ENCODE assay signal across 13 cellular contexts in the genomic region with DNA sequence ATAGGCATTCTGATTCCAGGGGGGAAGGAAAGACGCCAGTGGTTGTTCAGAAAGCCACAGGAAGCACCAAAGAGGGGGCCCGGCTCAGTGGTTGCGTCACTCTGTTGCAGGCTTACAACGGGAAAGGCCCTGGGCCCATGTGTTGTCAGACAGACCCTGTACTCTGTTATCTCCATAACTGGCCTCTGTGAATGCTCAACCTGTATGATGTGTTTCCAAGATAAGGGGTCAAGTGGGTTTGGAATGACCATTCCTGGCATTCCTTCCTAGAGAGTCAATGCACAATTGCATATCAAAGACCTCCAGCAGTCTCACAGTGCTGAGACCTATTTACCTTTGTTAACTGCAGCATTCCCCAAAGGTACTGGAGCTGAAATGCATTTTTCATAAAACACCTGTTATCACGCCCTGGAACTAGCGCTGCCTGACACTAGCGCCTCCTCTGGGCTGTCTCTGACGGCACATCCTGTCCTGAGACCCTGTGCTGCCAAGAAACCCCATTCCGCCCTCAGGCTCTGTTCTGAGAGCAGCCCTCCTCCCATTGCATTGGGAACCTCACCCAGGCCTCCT. TPM values are rescaled to one million over a fixed set of nuclear protein-coding genes. Genes with fewer than 3 reads are reported as not detected.
DNase-seq lines count a peak whose midpoint lies in the region; ATAC-seq and TF ChIP-seq lines count a peak whose summit lies in the region.
"Had no signal": no experiment of that assay in that cellular context is flagged by ENCODE, and none has a peak within 500 bp of the region (broad histone marks: within the 10 kb centered on the region; RNA-seq: fewer than 3 reads in every experiment).

No MANE protein-coding gene starts in this region.

- intact Hi-C loops in right lobe of liver (cut with DNase I): no loop called here

- H3K27me3 Mint-ChIP-seq in HFFc6 (ENCODE audit: insufficient read depth): peaks cover 6% of the 10 kb centered on the region; the same call in 1 of the 2 replicates

- no peaks in the 10 kb centered on the region; the same call in 1 of the 2 replicates for H3K36me3 Mint-ChIP-seq in HFFc6 (ENCODE audit: low read depth)
- H3K36me3 Mint-ChIP-seq: T-cell had no signal

- H4K20me1 ChIP-seq in BLaER1 treated with 17β-estradiol and CSF1 and Interleukin-3, amounts not matched to agents 10 nM and 100 nM: no peaks in the 10 kb centered on the region

- H3K4me2 ChIP-seq in BLaER1 treated with 17β-estradiol and CSF1 and Interleukin-3, amounts not matched to agents 10 nM and 100 nM: peak overlapping the region; percentile 85 to 96 (median 92)

- no peaks in the 10 kb centered on the region for H3K9me3 Mint-ChIP-seq in HFFc6
- H3K9me3 Mint-ChIP-seq: T-cell had no signal

- no CpG with 5 or more reads among the region's 9 CpGs for WGBS in right lobe of liver (ENCODE audit: insufficient coverage, low coverage, low lambda C conversion rate, missing lambda C conversion rate)

- no peaks in the 10 kb centered on the region for H3K36me3 ChIP-seq in BLaER1 treated with 17β-estradiol and CSF1 and Interleukin-3, amounts not matched to agents 10 nM and 100 nM
- H3K36me3 ChIP-seq in WERI-Rb-1 (no peaks in the 10 kb centered on the region), right lobe of liver (no peaks in the 10 kb centered on the region)

- no peak for TF ChIP-seq POLR2A in right lobe of liver (IDR thresholded peaks at IDR 0.05)

- no peaks in the 10 kb centered on the region for H3K9me3 ChIP-seq in BLaER1 treated with 17β-estradiol and CSF1 and Interleukin-3, amounts not matched to agents 10 nM and 100 nM (replicated peaks in 1 of 11)
- H3K9me3 ChIP-seq in WERI-Rb-1 (ENCODE audit: severe bottlenecking) (no peaks in the 10 kb centered on the region), right lobe of liver (no peaks in the 10 kb centered on the region)

- no peak for DNase-seq in HFFc6
- no peak for DNase-seq in WERI-Rb-1
- peak in 1 of 3 donors; percentile 28 for DNase-seq in right lobe of liver
- DNase-seq in activated T-cell treated with anti-CD3 and anti-CD28 coated beads, Interleukin-2, amount 50 U/mL, for 48 hours: no peak
- DNase-seq in activated CD8-positive, alpha-beta memory T cell treated with anti-CD3 and anti-CD28 coated beads, Interleukin-2, amount 50 U/mL, for 48 hours: no peak
- DNase-seq in substantia nigra (lab: John Stamatoyannopoulos, UW): no peak
- DNase-seq: activated gamma-delta T cell treated with Interleukin-2 at 50 U/mL for 16 hours; foreskin keratinocyte; stimulated activated naive CD4-positive, alpha-beta T cell treated with Interleukin-2 at 50 U/mL for 16 hours; T-cell had no signal

- peak; percentile 45 for TF ChIP-seq CTCF in HFFc6 (IDR thresholded peaks at IDR 0.05)
- peak; percentile 33; the same call in 1 of the 2 replicates for TF ChIP-seq CTCF in WERI-Rb-1 (IDR thresholded peaks at IDR 0.05; ENCODE audit: low read depth, low read length)
- no peak for TF ChIP-seq CTCF in right lobe of liver (IDR thresholded peaks at IDR 0.05)

- H3K4me1 ChIP-seq in BLaER1 treated with 17β-estradiol and CSF1 and Interleukin-3, amounts not matched to agents 10 nM and 100 nM: peaks cover 54 to 70% (median 69%) of the 10 kb centered on the region in 10 experiments
- no peaks in the 10 kb centered on the region for H3K4me1 ChIP-seq in right lobe of liver
- H3K4me1 ChIP-seq: foreskin keratinocyte had no signal

- no peak overlapping the region for H3K4me3 Mint-ChIP-seq in HFFc6
- H3K4me3 Mint-ChIP-seq: T-cell had no signal

- peak overlapping the region in 9 of 11 experiments; percentile 45 to 82 (median 80); a peak in 18 of 22 replicates for H3K27ac ChIP-seq in BLaER1 treated with 17β-estradiol and CSF1 and Interleukin-3, amounts not matched to agents 10 nM and 100 nM
- H3K27ac ChIP-seq in WERI-Rb-1 (no peak overlapping the region), right lobe of liver (no peak overlapping the region), substantia nigra (ENCODE audit: low read depth, low read length, poor library complexity, severe bottlenecking) (no peak overlapping the region)
- H3K27ac ChIP-seq: foreskin keratinocyte had no signal

- peak overlapping the region in 8 of 11 experiments; percentile 3 to 63 (median 35); a peak in 10 of 22 replicates for H3K9ac ChIP-seq in BLaER1 treated with 17β-estradiol and CSF1 and Interleukin-3, amounts not matched to agents 10 nM and 100 nM

- H3K27ac Mint-ChIP-seq in HFFc6: 0 out of 2 replicates have a peak overlapping the region, but pooled peaks have one; percentile 22
- H3K27ac Mint-ChIP-seq: T-cell had no signal

- no peaks in the 10 kb centered on the region for H3K27me3 ChIP-seq in BLaER1 treated with 17β-estradiol and CSF1 and Interleukin-3, amounts not matched to agents 10 nM and 100 nM
- H3K27me3 ChIP-seq in WERI-Rb-1 (ENCODE audit: insufficient read depth, low read depth, severe bottlenecking): no peaks in the 10 kb centered on the region
- H3K27me3 ChIP-seq in right lobe of liver: no peaks in the 10 kb centered on the region

- peaks cover 57% of the 10 kb centered on the region for H3K4me1 Mint-ChIP-seq in HFFc6 (ENCODE audit: low read depth)

- ATAC-seq in right lobe of liver (peak in 3 of 4 donors; percentile 21 to 46 (median 42)), GM21825 (IDR thresholded peaks at IDR 0.05; ENCODE audit: unreplicated experiment) (no peak)
- ATAC-seq: foreskin keratinocyte, T-cell had no signal

- H3K4me3 ChIP-seq in BLaER1 treated with 17β-estradiol and CSF1 and Interleukin-3, amounts not matched to agents 10 nM and 100 nM: peak overlapping the region in 6 of 10 experiments; percentile 11 to 34 (median 26); a peak in 10 of 20 replicates
- H3K4me3 ChIP-seq in WERI-Rb-1 (ENCODE audit: low read depth, low read length) (no peak overlapping the region), right lobe of liver (no peak overlapping the region)

RNA-seq across cellular contexts. Expression of gene LRRFIP1, which starts 13.2 kb away (rescaled TPM):
- 100 to 1,000 TPM in 4 of 6 experiments, 10 to 100 TPM in 2; 90.6 to 107 (median 102) TPM for total RNA-seq in HFFc6 (2021; fragmentation: NEBNext Ultra II Directional; extraction: Animal tissue kit (Norgen Biotek cat#: 25700))
- 10 to 100 TPM; 29.4 to 56.3 (median 49.7) TPM for total RNA-seq in right lobe of liver

RNA-seq across cellular contexts. Expression of gene RAB17, which starts 23.7 kb away (rescaled TPM):
- under 1 TPM in 4 of 6 experiments, not detected in 2; 0.13 to 0.36 (median 0.25) TPM for total RNA-seq in HFFc6 (2021; fragmentation: NEBNext Ultra II Directional; extraction: Animal tissue kit (Norgen Biotek cat#: 25700))
- total RNA-seq in right lobe of liver: 100 to 1,000 TPM in 2 of 6 experiments, 10 to 100 TPM in 4; 57.5 to 129 (median 77.9) TPM

RNA-seq across cellular contexts. Expression of gene PRLH, which starts 47.9 kb away (rescaled TPM):
- not detected for total RNA-seq in HFFc6 (2021; fragmentation: NEBNext Ultra II Directional; extraction: Animal tissue kit (Norgen Biotek cat#: 25700))
- total RNA-seq in right lobe of liver: not detected
- total RNA-seq: foreskin keratinocyte, posterior vena cava, T-cell had no signal

Comparison
In these comparisons a context has a peak if more than half of its experiments do, and no peak if none do; other contexts are left out.
1. H3K27ac ChIP-seq: peak in BLaER1 treated with 17β-estradiol and CSF1 and Interleukin-3, amounts not matched to agents 10 nM and 100 nM (9 of 11); none in WERI-Rb-1 (single experiment), right lobe of liver (0 of 3) and substantia nigra (single experiment).
2. H3K4me3 ChIP-seq: peak in BLaER1 treated with 17β-estradiol and CSF1 and Interleukin-3, amounts not matched to agents 10 nM and 100 nM (6 of 10); none in WERI-Rb-1 (single experiment) and right lobe of liver (0 of 3).
3. CTCF ChIP-seq: peak in HFFc6 (single experiment) and WERI-Rb-1 (single experiment); none in right lobe of liver (0 of 4).
4. RNA of gene RAB17, which starts 23.7 kb away (total RNA-seq): 57.5 to 129 TPM in right lobe of liver; 0.13 to 0.36 TPM in HFFc6; every median in the first group is over 10 times any median in the second.